ENCODE assay signal across 19 cellular contexts in the genomic region with DNA sequence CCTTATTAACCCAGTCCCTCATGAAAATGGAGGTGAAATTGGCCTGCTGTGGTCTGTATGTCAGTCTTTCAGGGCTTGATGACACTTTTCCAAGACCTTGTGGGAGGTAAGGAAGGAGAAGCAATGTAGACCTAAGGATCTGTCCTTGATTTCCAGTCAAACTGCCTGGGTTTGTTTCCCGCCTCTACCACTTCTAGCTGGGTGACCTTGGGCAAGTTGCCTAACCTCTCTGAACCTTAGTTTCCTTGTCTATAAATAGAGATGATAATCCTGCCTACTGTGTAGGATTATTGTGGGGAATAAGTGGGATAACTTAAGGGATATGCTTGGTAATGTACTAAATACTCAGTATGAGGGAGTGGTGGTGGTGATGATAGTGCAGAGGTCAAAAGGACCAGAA. TPM values are rescaled to one million over a fixed set of nuclear protein-coding genes. Genes with fewer than 3 reads are reported as not detected.
DNase-seq lines count a peak whose midpoint lies in the region; ATAC-seq, FAIRE-seq and TF ChIP-seq lines count a peak whose summit lies in the region.
"Had no signal": no experiment of that assay in that cellular context is flagged by ENCODE, and none has a peak within 500 bp of the region (broad histone marks: within the 10 kb centered on the region; RNA-seq: fewer than 3 reads in every experiment).

No MANE protein-coding gene starts in this region.

- FAIRE-seq in K562 (lab: Jason Lieb, UNC) (no peak), frontal cortex (lab: Jason Lieb, UNC) (no peak)

- no peak for TF ChIP-seq POLR2A in K562 (conservative IDR thresholded peaks at IDR 0.05)
- TF ChIP-seq POLR2A in esophagus muscularis mucosa (IDR thresholded peaks at IDR 0.05; ENCODE audit: low read depth) = no peak

- no peaks in the 10 kb centered on the region for H3K79me1 ChIP-seq in trophoblast cell (ENCODE audit: low read length)

- no peak for TF ChIP-seq CTCF in HEK293 (tag by site-specific recombination; IDR thresholded peaks at IDR 0.05)
- TF ChIP-seq CTCF in K562 (IDR thresholded peaks at IDR 0.05 in 2 of 3, conservative IDR thresholded peaks at IDR 0.05 in 1 of 3; ENCODE audit: insufficient read depth in 2 of 3, low read depth in 1 of 3, low read length in 3 of 3) = no peak
- no peak for TF ChIP-seq CTCF in esophagus muscularis mucosa (IDR thresholded peaks at IDR 0.05)

- H4K91ac ChIP-seq in trophoblast cell (ENCODE audit: low read depth, low read length) = no peak overlapping the region

- H2BK12ac ChIP-seq in trophoblast cell (ENCODE audit: low read length) = no peak overlapping the region

- H3K9ac ChIP-seq in K562 (ENCODE audit: insufficient read depth in 1 of 2, low read depth in 2 of 2, low read length in 2 of 2) (no peak overlapping the region), trophoblast cell (ENCODE audit: low read length) (no peak overlapping the region)

- H3K4me3 ChIP-seq in HEK293 (ENCODE audit: low read depth, low read length) (no peak overlapping the region), K562 (no peak overlapping the region), esophagus muscularis mucosa (no peak overlapping the region), trophoblast cell (ENCODE audit: low read depth, low read length) (no peak overlapping the region)
- H3K4me3 ChIP-seq: HAP-1 had no signal

- no peak overlapping the region for H3K23ac ChIP-seq in trophoblast cell (ENCODE audit: low read length)

- intact Hi-C loops in K562 (cut with micrococcal nuclease) (no loop called here), esophagus muscularis mucosa (cut with DNase I) (no loop called here)

- no peak overlapping the region for H3K4me2 ChIP-seq in K562 (ENCODE audit: insufficient read depth, low read length)
- H3K4me2 ChIP-seq in trophoblast cell (ENCODE audit: low read length) = no peak overlapping the region

- CTCF ChIA-PET in HEK293 (lab: Yijun Ruan, JAX) = no interaction called here
- CTCF ChIA-PET in K562 (lab: Yijun Ruan, JAX; ENCODE audit: low intra/inter-chr PET ratio) = no interaction called here

- H3K9me1 ChIP-seq in K562 (ENCODE audit: control insufficient read depth, insufficient read depth, low read length) = no peaks in the 10 kb centered on the region

- POLR2A ChIA-PET in HEK293 (lab: Yijun Ruan, JAX) = no interaction called here
- POLR2A ChIA-PET in K562 (lab: Yijun Ruan, JAX) = no interaction called here

- H3K27me3 ChIP-seq in K562 (ENCODE audit: control insufficient read depth in 2 of 2, insufficient read depth in 2 of 2, low read length in 2 of 2) = no peaks in the 10 kb centered on the region
- no peaks in the 10 kb centered on the region for H3K27me3 ChIP-seq in esophagus muscularis mucosa
- H3K27me3 ChIP-seq in trophoblast cell (ENCODE audit: insufficient read depth, low read length) = no peaks in the 10 kb centered on the region

- H3K27ac ChIP-seq in HEK293 (ENCODE audit: extremely low read depth, low read depth, low read length) (no peak overlapping the region), K562 (ENCODE audit: extremely low read depth, low read depth, low read length) (no peak overlapping the region), esophagus muscularis mucosa (replicated peaks in 1 of 4) (peak overlapping the region in 3 of 4 donors; percentile 36 to 53 (median 42)), trophoblast cell (ENCODE audit: low read depth, low read length) (no peak overlapping the region)

- H3K4ac ChIP-seq in trophoblast cell (ENCODE audit: low read depth, low read length) = no peak overlapping the region

- TF ChIP-seq EP300 in K562 (IDR thresholded peaks at IDR 0.05; ENCODE audit: low read length) (no peak), esophagus muscularis mucosa (IDR thresholded peaks at IDR 0.05) (no peak)

- H2AFZ ChIP-seq in K562 (ENCODE audit: low read depth, low read length) (no peak overlapping the region), trophoblast cell (ENCODE audit: insufficient read depth, low read length, poor library complexity) (peak overlapping the region; percentile 55)

- peaks cover 81% of the 10 kb centered on the region for H3K79me2 ChIP-seq in K562 (ENCODE audit: control insufficient read depth, insufficient read depth, low read length)
- no peaks in the 10 kb centered on the region for H3K79me2 ChIP-seq in trophoblast cell (ENCODE audit: control insufficient read depth, insufficient read depth, low read length, poor library complexity)

- no peak overlapping the region for H2BK5ac ChIP-seq in trophoblast cell (ENCODE audit: low read depth, low read length, poor library complexity)

- no peak overlapping the region for H3K18ac ChIP-seq in trophoblast cell (ENCODE audit: low read length)

- WGBS in K562 (ENCODE audit: insufficient coverage, low coverage, missing lambda C conversion rate) = 100% methylated on average over 1 of the region's 1 CpG
- WGBS in esophagus muscularis mucosa = 80% methylated on average over 1 of the region's 1 CpG
- no CpG with 5 or more reads among the region's 1 CpG for WGBS in trophoblast cell (ENCODE audit: extremely low coverage, insufficient coverage, insufficient read length)

- DNase-seq in K562 (ENCODE audit: extremely low read depth in 1 of 4, low spot score in 3 of 4) (no peak), esophagus muscularis mucosa (ENCODE audit: extremely low spot score) (no peak), trophoblast cell (no peak), SIG-M5 (lab: John Stamatoyannopoulos, UW) (no peak), frontal cortex (ENCODE audit: low spot score in 2 of 2) (no peak)
- DNase-seq in activated CD4-positive, alpha-beta T cell treated with anti-CD3 and anti-CD28 coated beads for 48 hours = no peak
- DNase-seq: ACHN; Caco-2; CD4-positive, CD25-positive, alpha-beta regulatory T cell; DMS79; NCI-H1105 treated with DMSO at 0.1 percent for 48 hours; NCI-H1694 treated with DMSO at 0.1 percent for 48 hours; NCI-H2107; NCI-H226; NCI-H524 treated with DMSO at 0.1 percent for 48 hours; SHP77 had no signal

- no peaks in the 10 kb centered on the region for H3K9me3 ChIP-seq in HEK293 (ENCODE audit: control insufficient read depth, insufficient read depth, low read depth, low read length)
- no peaks in the 10 kb centered on the region for H3K9me3 ChIP-seq in K562 (replicated peaks; ENCODE audit: control insufficient read depth, insufficient read depth, low read depth, low read length)
- no peaks in the 10 kb centered on the region for H3K9me3 ChIP-seq in esophagus muscularis mucosa
- H3K9me3 ChIP-seq in trophoblast cell (ENCODE audit: insufficient read depth, low read depth, low read length) = no peaks in the 10 kb centered on the region
- H3K9me3 ChIP-seq: Caco-2, HAP-1 had no signal

- H4K20me1 ChIP-seq in K562 (replicated peaks; ENCODE audit: control insufficient read depth, insufficient read depth, low read length) = peaks cover 23% of the 10 kb centered on the region; the same call in 1 of the 2 replicates

- no peak for ATAC-seq in K562
- ATAC-seq in GM19035 (IDR thresholded peaks at IDR 0.05; ENCODE audit: unreplicated experiment) = no peak

- no peaks in the 10 kb centered on the region for H3K36me3 ChIP-seq in HEK293 (ENCODE audit: control insufficient read depth in 2 of 2, insufficient read depth in 1 of 2, low read length in 2 of 2)
- H3K36me3 ChIP-seq in K562 (ENCODE audit: control insufficient read depth, insufficient read depth, low read length) = peaks cover 21% of the 10 kb centered on the region; the same call in 2 of the 3 replicates
- no peaks in the 10 kb centered on the region for H3K36me3 ChIP-seq in esophagus muscularis mucosa
- no peaks in the 10 kb centered on the region for H3K36me3 ChIP-seq in trophoblast cell (ENCODE audit: control insufficient read depth in 1 of 2, insufficient read depth in 2 of 2, low read length in 2 of 2)
- H3K36me3 ChIP-seq: HAP-1 had no signal

- no peak for TF ChIP-seq RAD21 in K562 (CRISPR knock-in tag; conservative IDR thresholded peaks at IDR 0.05 in 1 of 2, IDR thresholded peaks at IDR 0.05 in 1 of 2)

- in situ Hi-C loops in K562 (cut with MboI) = no loop called here

- H3K14ac ChIP-seq in trophoblast cell (ENCODE audit: low read length) = no peak overlapping the region

- H2AK5ac ChIP-seq in trophoblast cell (ENCODE audit: low read length) = no peak overlapping the region

- H2BK120ac ChIP-seq in trophoblast cell (ENCODE audit: insufficient read depth, low read length, poor library complexity) = no peak overlapping the region

- H4K12ac ChIP-seq in trophoblast cell (ENCODE audit: low read depth, low read length) = no peak overlapping the region

- H3K4me1 ChIP-seq in HEK293 (ENCODE audit: control insufficient read depth, insufficient read depth, low read length) = no peaks in the 10 kb centered on the region
- peaks cover 0 to 4% of the 10 kb centered on the region in 2 experiments; a peak in 3 of 5 replicates for H3K4me1 ChIP-seq in K562 (replicated peaks in 1 of 2; ENCODE audit: control insufficient read depth in 2 of 2, insufficient read depth in 2 of 2, low read length in 2 of 2)
- peaks cover 48 to 68% (median 57%) of the 10 kb centered on the region in 4 donors for H3K4me1 ChIP-seq in esophagus muscularis mucosa
- no peaks in the 10 kb centered on the region for H3K4me1 ChIP-seq in trophoblast cell (ENCODE audit: control insufficient read depth in 1 of 2, insufficient read depth in 2 of 2, low read length in 2 of 2)
- H3K4me1 ChIP-seq: Caco-2 had no signal

- BruUV-seq in K562 (replicated peaks; lab: Mats Ljungman, UMichigan) = no TSS peak

- no peak overlapping the region for H4K8ac ChIP-seq in trophoblast cell (ENCODE audit: low read depth, low read length)

TF ChIP-seq in K562, 482 proteins besides CTCF, POLR2A, EP300 and RAD21 (continues in another document):
- peak; percentile 91 for TF ChIP-seq RBM25 (IDR thresholded peaks at IDR 0.05; ENCODE audit: low read depth, low read length, severe bottlenecking)

RNA-seq across cellular contexts. Expression of gene PPARGC1B, which starts 59.7 kb away (rescaled TPM):
- 34.1 and 39.8 TPM in 2 replicates for total RNA-seq in K562 (2011; cell fraction: chromatin; rRNA removed; ENCODE audit: low replicate concordance)
- total RNA-seq in K562 (2011; cell fraction: nucleolus; rRNA removed) = 20.5 and 21.1 TPM in 2 replicates
- 24.4 and 30.4 TPM in 2 replicates for total RNA-seq in K562 (2011; cell fraction: nucleoplasm; rRNA removed)
- total RNA-seq in K562 (2014; rRNA removed) = 8.6 and 10.9 TPM in 2 replicates
- 7.1 TPM in 2 replicates for total RNA-seq in K562 (2014; rRNA removed; fragmentation: Illumina TruSeq; extraction: Trizol)
- 7.3 and 8.1 TPM in 2 replicates for total RNA-seq in K562 (2015; rRNA removed; fragmentation: Illumina TruSeq; extraction: Trizol)
- total RNA-seq in K562 (2021) = 23.3 and 29.0 TPM in 2 replicates
- 2.8 and 3.0 TPM in 2 replicates for polyA plus RNA-seq in K562 (2011; rRNA removed)
- polyA plus RNA-seq in K562 (2011; cell fraction: cytosol; rRNA removed) = 2.2 and 2.6 TPM in 2 replicates
- 13.0 and 17.4 TPM in 2 replicates for polyA plus RNA-seq in K562 (2011; cell fraction: nucleus; rRNA removed)
- polyA plus RNA-seq in K562 (2012) = 6.4 and 8.1 TPM in 2 replicates
- 11.6 and 11.7 TPM in 2 replicates for polyA plus RNA-seq in K562 (2014; fragmentation: Illumina TruSeq; extraction: Trizol)
- 1 to 10 TPM; 2.5 to 6.3 TPM for polyA plus RNA-seq in K562 (2014; fragmentation: Nextera tagmentation; extraction: Ambion mirVana)
- 8.7 and 8.8 TPM in 2 replicates for polyA plus RNA-seq in K562 (2014; rRNA removed)
- 7.3 and 7.7 TPM in 2 replicates for polyA minus RNA-seq in K562 (2011; rRNA and poly(A)+ RNA removed)
- 8.8 and 11.6 TPM in 2 replicates for polyA minus RNA-seq in K562 (2011; cell fraction: cytosol; rRNA and poly(A)+ RNA removed)
- polyA minus RNA-seq in K562 (2011; cell fraction: nucleus; rRNA and poly(A)+ RNA removed) = 9.4 and 10.8 TPM in 2 replicates
- total RNA-seq in esophagus muscularis mucosa = 10 to 100 TPM in 2 of 4 donors, 1 to 10 TPM in 2; 5.1 to 14.0 (median 9.7) TPM
- polyA plus RNA-seq in trophoblast cell (2013) = 1.1 and 1.2 TPM in 2 replicates
- 0.82 TPM for total RNA-seq in frontal cortex

Comparison
In these comparisons a context has a peak if more than half of its experiments do, and no peak if none do; other contexts are left out.
1. H3K27ac ChIP-seq: peak in esophagus muscularis mucosa (3 of 4); none in HEK293 (single experiment), K562 (single experiment) and trophoblast cell (single experiment).